In the genomic region with DNA sequence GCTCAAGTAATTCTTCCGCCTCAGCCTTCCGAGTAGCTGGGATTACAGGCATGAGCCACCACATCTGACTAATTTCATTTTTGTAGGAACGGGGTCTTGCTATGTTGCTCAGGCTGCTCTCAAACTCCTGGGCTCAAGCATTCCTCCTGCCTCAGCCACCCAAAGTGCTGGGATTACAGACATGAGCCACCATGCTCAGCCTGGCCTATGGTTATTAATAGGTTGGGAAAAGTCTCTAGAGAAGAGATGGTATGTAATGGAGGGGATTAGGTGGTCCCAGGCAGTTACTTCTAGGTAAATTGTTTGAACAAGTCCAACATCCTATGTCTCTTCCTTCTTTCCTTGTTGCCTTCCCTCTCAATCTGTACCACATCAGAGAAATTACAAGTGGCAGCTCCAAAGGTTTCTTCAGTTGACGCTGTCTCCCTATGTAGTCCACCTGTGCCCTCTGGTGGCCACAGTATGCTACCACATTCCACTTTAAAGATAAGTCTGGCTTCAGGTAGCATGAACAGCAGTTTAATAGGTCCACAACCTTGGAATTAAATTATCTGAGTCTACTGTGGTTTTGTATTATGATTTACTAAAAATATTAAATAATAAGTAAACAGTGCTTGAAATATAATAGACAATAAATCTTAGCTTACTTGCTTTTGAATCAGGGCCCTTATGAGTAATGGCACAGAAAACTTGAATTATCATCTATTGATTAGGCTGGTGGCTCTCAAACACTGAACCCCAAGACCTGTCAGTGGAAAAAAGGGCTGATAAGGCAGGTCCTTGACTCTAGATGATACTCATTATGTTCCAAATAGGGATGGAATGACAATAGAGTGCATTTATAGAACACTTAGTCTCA, we compare ENCODE assay signal across 8 cellular contexts. TPM values are rescaled to one million over a fixed set of nuclear protein-coding genes. Genes with fewer than 3 reads are reported as not detected.
A peak's percentile ranks its signal among the peaks of the same experiment; 100 is the strongest.
DNase-seq lines count a peak whose midpoint lies in the region; ATAC-seq and TF ChIP-seq lines count a peak whose summit lies in the region.

No MANE protein-coding gene starts in this region.

- 66 to 68% methylated on average over 4 of the region's 4 CpGs for WGBS in esophagus squamous epithelium, 2 donors

- H3K4me1 ChIP-seq in PC-3 (ENCODE audit: insufficient read depth, low read length) (no peaks in the 10 kb centered on the region), esophagus squamous epithelium (no peaks in the 10 kb centered on the region)

- peak; percentile 90 for ATAC-seq in GM19455 (IDR thresholded peaks at IDR 0.05; ENCODE audit: unreplicated experiment)
- peak; percentile 95 for ATAC-seq in PC-3

- H3K79me2 ChIP-seq in PC-3 (ENCODE audit: low read length), result no peaks in the 10 kb centered on the region

- CTCF ChIA-PET in PC-3 (lab: Charles Lee), result interaction anchor here (0.5 to 2.0 kb wide), 15 partner anchors 14 to 341 kb away, joined by 3 to 31 read pairs (median 5); no protein-coding TSS in a partner anchor

- H3K27me3 Mint-ChIP-seq in CD14-positive monocyte (ENCODE audit: low read depth in 3 of 3) (no peaks in the 10 kb centered on the region), nephron (ENCODE audit: low read depth) (no peaks in the 10 kb centered on the region)

- no peak overlapping the region for H3K4me2 ChIP-seq in PC-3 (ENCODE audit: low read length)

- H3K9ac ChIP-seq in PC-3 (ENCODE audit: low read length), result no peak overlapping the region

- no peaks in the 10 kb centered on the region for H4K20me1 ChIP-seq in PC-3 (ENCODE audit: low read length)

- no peaks in the 10 kb centered on the region for H3K4me1 Mint-ChIP-seq in CD14-positive monocyte
- no peaks in the 10 kb centered on the region for H3K4me1 Mint-ChIP-seq in nephron

- no peak overlapping the region for H3K27ac ChIP-seq in PC-3 (ENCODE audit: low read length)
- H3K27ac ChIP-seq in esophagus squamous epithelium, result no peak overlapping the region
- no peak overlapping the region for H3K27ac ChIP-seq in substantia nigra (ENCODE audit: low read depth, low read length, poor library complexity, severe bottlenecking)

- H3K36me3 ChIP-seq in PC-3 (ENCODE audit: low read depth, low read length), result no peaks in the 10 kb centered on the region
- peaks cover 0 to 21% (median 5%) of the 10 kb centered on the region in 3 donors for H3K36me3 ChIP-seq in esophagus squamous epithelium

- no peaks in the 10 kb centered on the region for H3K9me2 ChIP-seq in PC-3 (replicated peaks; ENCODE audit: low read length)

- TF ChIP-seq CTCF in CD14-positive monocyte (IDR thresholded peaks at IDR 0.05), result peak; percentile 95
- TF ChIP-seq CTCF in PC-3 (conservative IDR thresholded peaks at IDR 0.05; ENCODE audit: low read depth, low read length), result peak; percentile 98
- TF ChIP-seq CTCF in esophagus squamous epithelium (IDR thresholded peaks at IDR 0.05), result peak; percentile 54 to 96 (median 95)
- TF ChIP-seq CTCF in nephron (IDR thresholded peaks at IDR 0.05; ENCODE audit: unreplicated experiment in 3 of 3), result peak; percentile 90 to 97 (median 93)

- peak overlapping the region in 1 of 7 donors; percentile 51 for H3K27ac Mint-ChIP-seq in CD14-positive monocyte
- H3K27ac Mint-ChIP-seq in nephron, result no peak overlapping the region

- H3F3A ChIP-seq in PC-3 (ENCODE audit: low read length, unreplicated experiment), result no peaks in the 10 kb centered on the region

- no TSS peak for BruUV-seq in PC-3 (replicated peaks; lab: Mats Ljungman, UMichigan)

- H3K27me3 ChIP-seq in PC-3 (ENCODE audit: low read length), result no peaks in the 10 kb centered on the region
- no peaks in the 10 kb centered on the region for H3K27me3 ChIP-seq in esophagus squamous epithelium

- H3K9me3 Mint-ChIP-seq in CD14-positive monocyte, result no peaks in the 10 kb centered on the region
- H3K9me3 Mint-ChIP-seq in nephron, result no peaks in the 10 kb centered on the region

- no peaks in the 10 kb centered on the region for H3K9me3 ChIP-seq in PC-3 (ENCODE audit: low read length)
- H3K9me3 ChIP-seq in esophagus squamous epithelium, result no peaks in the 10 kb centered on the region

- intact Hi-C loops in CD14-positive monocyte (cut with micrococcal nuclease), result loop anchor here (2.0 to 10.0 kb wide), 4 partner anchors 156 to 356 kb away; no protein-coding TSS in a partner anchor
- intact Hi-C loops in PC-3 (cut with micrococcal nuclease), result loop anchor here (1.0 to 5.0 kb wide), 5 partner anchors 28 to 353 kb away; no protein-coding TSS in a partner anchor
- intact Hi-C loops in esophagus squamous epithelium (cut with DNase I), result no loop called here

- H3K4me3 Mint-ChIP-seq in CD14-positive monocyte (no peak overlapping the region), nephron (no peak overlapping the region)

- no peak for TF ChIP-seq POLR2A in esophagus squamous epithelium (IDR thresholded peaks at IDR 0.05)

- H3K4me3 ChIP-seq in Jurkat, Clone E6-1 (ENCODE audit: low read length), result no peak overlapping the region
- H3K4me3 ChIP-seq in PC-3 (ENCODE audit: low read length) (no peak overlapping the region), esophagus squamous epithelium (no peak overlapping the region)

- peaks cover 9 to 12% of the 10 kb centered on the region in 2 donors for H3K36me3 Mint-ChIP-seq in CD14-positive monocyte
- H3K36me3 Mint-ChIP-seq in nephron (ENCODE audit: low read depth), result peaks cover 8% of the 10 kb centered on the region

- POLR2A ChIA-PET in PC-3 (lab: Charles Lee; ENCODE audit: unreplicated experiment), result no interaction called here

- DNase-seq in CD14-positive monocyte (ENCODE audit: low spot score) (peak; percentile 68), PC-3 (peak; percentile 95), activated T-cell treated with anti-CD3 and anti-CD28 coated beads for 48 hours (ENCODE audit: low read depth) (peak; percentile 50), esophagus squamous epithelium (lab: John Stamatoyannopoulos, UW) (no peak), substantia nigra (lab: John Stamatoyannopoulos, UW) (peak in 34 of 49 donors; percentile 3 to 73 (median 37))
- peak; percentile 59 for DNase-seq in Jurkat, Clone E6-1 (ENCODE audit: low read depth, low spot score)

- no peak overlapping the region for H2AFZ ChIP-seq in PC-3 (ENCODE audit: low read length)

RNA-seq across cellular contexts. Expression of gene TIGD6, which starts 9.7 kb away (rescaled TPM):
- polyA plus RNA-seq in CD14-positive monocyte, result 1 to 10 TPM in 1 of 2 donors, under 1 TPM in 1; 0.88 to 2.5 TPM
- 5.3 TPM for polyA plus RNA-seq in Jurkat, Clone E6-1 (2012; ENCODE audit: insufficient read depth, insufficient read length)
- 3.8 and 5.7 TPM in 2 replicates for total RNA-seq in PC-3 (2014; rRNA removed)
- 1 to 10 TPM; 1.1 to 4.0 (median 1.4) TPM for total RNA-seq in esophagus squamous epithelium

RNA-seq across cellular contexts. Expression of gene HMGXB3, which starts 9.8 kb away (rescaled TPM):
- 1 to 10 TPM; 3.1 to 6.2 TPM for polyA plus RNA-seq in CD14-positive monocyte
- 28.7 TPM for polyA plus RNA-seq in Jurkat, Clone E6-1 (2012; ENCODE audit: insufficient read depth, insufficient read length)
- total RNA-seq in PC-3 (2014; rRNA removed) (56.6 and 84.7 TPM in 2 replicates), esophagus squamous epithelium (10 to 100 TPM; 12.4 to 26.3 (median 20.5) TPM)

RNA-seq across cellular contexts. Expression of gene SLC26A2, which starts 30.2 kb away (rescaled TPM):
- 1 to 10 TPM; 3.1 to 3.6 TPM for polyA plus RNA-seq in CD14-positive monocyte
- polyA plus RNA-seq in Jurkat, Clone E6-1 (2012; ENCODE audit: insufficient read depth, insufficient read length), result 4.3 TPM
- total RNA-seq in PC-3 (2014; rRNA removed) (10.8 and 13.1 TPM in 2 replicates), esophagus squamous epithelium (10 to 100 TPM in 3 of 4 donors, 1 to 10 TPM in 1; 6.3 to 46.3 (median 29.6) TPM)

RNA-seq across cellular contexts. Expression of gene PDE6A, which starts 46.2 kb away (rescaled TPM):
- polyA plus RNA-seq in CD14-positive monocyte, result not detected
- not detected for polyA plus RNA-seq in Jurkat, Clone E6-1 (2012; ENCODE audit: insufficient read depth, insufficient read length)
- total RNA-seq in PC-3 (2014; rRNA removed), result not detected in 2 replicates
- total RNA-seq in esophagus squamous epithelium, result 1 to 10 TPM in 2 of 4 donors, under 1 TPM in 2; 0.04 to 3.8 (median 2.2) TPM
